26 cellular contexts compared by ENCODE assay signal in the genomic region with DNA sequence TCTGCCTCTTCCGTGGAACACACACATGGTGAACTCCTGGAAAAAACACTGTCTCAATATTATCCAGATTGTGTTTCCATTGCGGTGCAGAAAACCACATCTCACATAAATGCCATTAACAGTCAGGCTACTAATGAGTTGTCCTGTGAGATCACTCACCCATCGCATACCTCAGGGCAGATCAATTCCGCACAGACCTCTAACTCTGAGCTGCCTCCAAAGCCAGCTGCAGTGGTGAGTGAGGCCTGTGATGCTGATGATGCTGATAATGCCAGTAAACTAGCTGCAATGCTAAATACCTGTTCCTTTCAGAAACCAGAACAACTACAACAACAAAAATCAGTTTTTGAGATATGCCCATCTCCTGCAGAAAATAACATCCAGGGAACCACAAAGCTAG.
DNase-seq lines count a peak whose midpoint lies in the region; ATAC-seq and TF ChIP-seq lines count a peak whose summit lies in the region.
"Had no signal": no experiment of that assay in that cellular context is flagged by ENCODE, and none has a peak within 500 bp of the region (broad histone marks: within the 10 kb centered on the region; RNA-seq: fewer than 3 reads in every experiment).

No MANE protein-coding gene starts in this region.

- no peaks in the 10 kb centered on the region for H3K27me3 Mint-ChIP-seq in natural killer cell (ENCODE audit: low read depth in 2 of 2)
- H3K27me3 Mint-ChIP-seq in natural killer cell treated with Interleukin-12 subunit alpha and Interleukin-12 subunit beta and Interleukin-15 and Interleukin-18, amount 100 ng/mL, for 72 hours: no peaks in the 10 kb centered on the region
- no peaks in the 10 kb centered on the region for H3K27me3 Mint-ChIP-seq in activated T-helper 17 cell treated with anti-CD3 and anti-CD28 coated beads, Interleukin-2, amount 50 U/mL, for 72 hours
- H3K27me3 Mint-ChIP-seq: CD4-positive, alpha-beta memory T cell; T-cell had no signal

- no peak overlapping the region for H3K4me3 Mint-ChIP-seq in natural killer cell
- no peak overlapping the region for H3K4me3 Mint-ChIP-seq in natural killer cell treated with Interleukin-12 subunit alpha and Interleukin-12 subunit beta and Interleukin-15 and Interleukin-18, amount 100 ng/mL, for 72 hours
- H3K4me3 Mint-ChIP-seq in activated T-helper 17 cell treated with anti-CD3 and anti-CD28 coated beads, Interleukin-2, amount 50 U/mL, for 72 hours: no peak overlapping the region
- H3K4me3 Mint-ChIP-seq: CD4-positive, alpha-beta memory T cell; HFFc6; T-cell had no signal

- H3K4me1 Mint-ChIP-seq in natural killer cell: peaks cover 69 to 75% of the 10 kb centered on the region in 2 donors
- H3K4me1 Mint-ChIP-seq in natural killer cell treated with Interleukin-12 subunit alpha and Interleukin-12 subunit beta and Interleukin-15 and Interleukin-18, amount 100 ng/mL, for 72 hours (ENCODE audit: low read depth in 2 of 2): peaks cover 43 to 53% of the 10 kb centered on the region in 2 donors
- peaks cover 26% of the 10 kb centered on the region for H3K4me1 Mint-ChIP-seq in activated T-helper 17 cell treated with anti-CD3 and anti-CD28 coated beads, Interleukin-2, amount 50 U/mL, for 72 hours

- intact Hi-C loops in natural killer cell (cut with micrococcal nuclease): no loop called here

- H3K36me3 Mint-ChIP-seq in natural killer cell: peaks cover 20% of the 10 kb centered on the region
- H3K36me3 Mint-ChIP-seq in natural killer cell treated with Interleukin-12 subunit alpha and Interleukin-12 subunit beta and Interleukin-15 and Interleukin-18, amount 100 ng/mL, for 72 hours: peaks cover 40% of the 10 kb centered on the region
- H3K36me3 Mint-ChIP-seq in activated T-helper 17 cell treated with anti-CD3 and anti-CD28 coated beads, Interleukin-2, amount 50 U/mL, for 72 hours (ENCODE audit: low read depth): peaks cover 84% of the 10 kb centered on the region

- H3K27ac Mint-ChIP-seq in natural killer cell: peak overlapping the region; percentile 50 to 77
- H3K27ac Mint-ChIP-seq in natural killer cell treated with Interleukin-12 subunit alpha and Interleukin-12 subunit beta and Interleukin-15 and Interleukin-18, amount 100 ng/mL, for 72 hours: no peak overlapping the region
- H3K27ac Mint-ChIP-seq in activated T-helper 17 cell treated with anti-CD3 and anti-CD28 coated beads, Interleukin-2, amount 50 U/mL, for 72 hours: peak overlapping the region; percentile 20
- H3K27ac Mint-ChIP-seq: HFFc6 had no signal

- TF ChIP-seq CTCF in natural killer cell (IDR thresholded peaks at IDR 0.05): no peak

- ATAC-seq in natural killer cell: no peak
- no peak for ATAC-seq in natural killer cell treated with Interleukin-12 subunit alpha and Interleukin-12 subunit beta and Interleukin-15 and Interleukin-18, amount 100 ng/mL, for 72 hours
- ATAC-seq in activated T-helper 17 cell treated with anti-CD3 and anti-CD28 coated beads, Interleukin-2, amount 50 U/mL, for 72 hours (replicated peaks): no peak
- no peak for ATAC-seq in stimulated activated naive CD8-positive, alpha-beta T cell treated with anti-CD3 and anti-CD28 coated beads, Interleukin-15, Interleukin-2, amounts not matched to agents 100 U/mL and 50 U/mL, for 24 hours
- ATAC-seq in HG02885 (IDR thresholded peaks at IDR 0.05; ENCODE audit: poor library complexity, unreplicated experiment): no peak
- ATAC-seq: Right ventricle myocardium inferior, T-cell had no signal

- DNase-seq in natural killer cell (no peak), islet precursor cell (peak; percentile 70), NCI-H82 treated with DMSO at 0.1 percent for 48 hours (lab: John Stamatoyannopoulos, UW; ENCODE audit: unreplicated experiment) (no peak), NCI-H1048 (lab: John Stamatoyannopoulos, UW) (no peak)
- DNase-seq in natural killer cell treated with Interleukin-12 subunit alpha and Interleukin-12 subunit beta and Interleukin-15 and Interleukin-18, amount 100 ng/mL, for 72 hours (ENCODE audit: low spot score): no peak
- DNase-seq in stimulated activated naive CD8-positive, alpha-beta T cell treated with anti-CD3 and anti-CD28 coated beads, Interleukin-15, Interleukin-2, amounts not matched to agents 100 U/mL and 50 U/mL, for 24 hours: no peak
- DNase-seq: C1 segment of cervical spinal cord; CD4-positive, alpha-beta memory T cell; COR-L47; EL; GOT3; HFFc6; NCI-H1092 treated with DMSO at 0.1 percent for 48 hours; NCI-H1436; NCI-H187; NCI-H2081 treated with DMSO at 0.1 percent for 48 hours; NCI-H2171; NCI-H226; NCI-H510A; NCI-H748 treated with DMSO at 0.1 percent for 48 hours; PC-9; SJCRH30; T-cell had no signal

- H3K9me3 Mint-ChIP-seq in natural killer cell: no peaks in the 10 kb centered on the region
- H3K9me3 Mint-ChIP-seq in natural killer cell treated with Interleukin-12 subunit alpha and Interleukin-12 subunit beta and Interleukin-15 and Interleukin-18, amount 100 ng/mL, for 72 hours: no peaks in the 10 kb centered on the region
- H3K9me3 Mint-ChIP-seq in activated T-helper 17 cell treated with anti-CD3 and anti-CD28 coated beads, Interleukin-2, amount 50 U/mL, for 72 hours: no peaks in the 10 kb centered on the region
- H3K9me3 Mint-ChIP-seq: CD4-positive, alpha-beta memory T cell; HFFc6; T-cell had no signal

Comparison
In these comparisons a context has a peak if more than half of its experiments do, and no peak if none do; other contexts are left out.
1. H3K27ac Mint-ChIP-seq: peak in natural killer cell (2 of 2) and activated T-helper 17 cell treated with anti-CD3 and anti-CD28 coated beads, Interleukin-2, amount 50 U/mL, for 72 hours (single experiment); none in natural killer cell treated with Interleukin-12 subunit alpha and Interleukin-12 subunit beta and Interleukin-15 and Interleukin-18, amount 100 ng/mL, for 72 hours (0 of 2).